In the genomic region with DNA sequence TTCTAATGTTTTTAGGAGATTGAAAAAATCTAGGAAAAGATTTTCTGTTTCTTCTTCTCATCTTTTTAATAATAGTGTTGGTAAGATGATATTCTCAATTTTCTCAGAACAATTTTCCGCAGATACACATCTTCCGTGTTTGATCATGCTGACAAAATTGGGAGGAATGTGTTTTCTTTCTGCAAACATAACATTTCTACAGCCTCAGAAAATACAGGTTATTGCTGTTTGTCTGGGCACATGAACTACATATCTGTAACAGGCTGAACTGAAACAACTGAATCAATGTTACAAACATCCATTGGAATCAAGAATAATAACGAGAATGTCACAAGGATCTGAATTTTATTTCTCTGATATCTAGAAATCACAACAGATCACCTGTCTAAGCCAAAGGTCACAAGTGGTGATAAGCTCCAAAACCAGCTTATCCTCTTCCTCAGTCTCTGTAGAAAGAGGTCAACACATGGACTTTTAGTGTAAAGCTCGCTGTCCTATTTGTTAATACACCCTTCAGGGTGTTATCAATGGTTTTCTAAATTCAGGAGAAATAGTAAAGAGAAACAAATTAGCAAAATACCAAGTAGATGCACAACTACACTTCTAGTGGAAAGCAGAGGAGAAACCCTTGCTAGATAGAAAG, we compare ENCODE assay signal across 5 cellular contexts.
"Had no signal": no experiment of that assay in that cellular context is flagged by ENCODE, and none has a peak within 500 bp of the region (broad histone marks: within the 10 kb centered on the region; RNA-seq: fewer than 3 reads in every experiment).

No MANE protein-coding gene starts in this region.

- H3K9me3 Mint-ChIP-seq: GM23338, H9, IgD-negative memory B cell had no signal

- H3K4me3 ChIP-seq: GM23338 had no signal

- H2AFZ ChIP-seq: GM23338 had no signal

- H3K36me3 Mint-ChIP-seq: IgD-negative memory B cell had no signal

- H3K4me3 Mint-ChIP-seq: GM23338, H9, IgD-negative memory B cell had no signal

- ATAC-seq: GM23338 had no signal

- DNase-seq: H9, HCEC 1CT, KBM-7 had no signal

- H3K4me2 ChIP-seq: GM23338 had no signal

- H3K27ac Mint-ChIP-seq: GM23338, H9, IgD-negative memory B cell had no signal

- H3K4me1 Mint-ChIP-seq: H9 had no signal

- H3K27me3 Mint-ChIP-seq: IgD-negative memory B cell had no signal
